8 cellular contexts compared by ENCODE assay signal in genomic region chr19:48720251-48720612, GRCh38. TPM values are rescaled to one million over a fixed set of nuclear protein-coding genes. Genes with fewer than 3 reads are reported as not detected.
DNase-seq lines count a peak whose midpoint lies in the region; ATAC-seq and TF ChIP-seq lines count a peak whose summit lies in the region.

No MANE protein-coding gene starts in this region.

- H4K8ac ChIP-seq in IMR-90 (ENCODE audit: low read depth in 2 of 2, low read length in 2 of 2), result peak overlapping the region; percentile 44 to 95

- peaks cover 0 to 12% of the 10 kb centered on the region in 2 experiments; a peak in 3 of 4 replicates for H3K79me1 ChIP-seq in IMR-90 (ENCODE audit: low read depth in 1 of 2, low read length in 2 of 2)

- H3K18ac ChIP-seq in IMR-90 (ENCODE audit: low read depth, low read length), result no peak overlapping the region

- H3K4me3 ChIP-seq in CD4-positive, CD25-positive, alpha-beta regulatory T cell (ENCODE audit: low read depth, low read length), result no peak overlapping the region
- H3K4me3 ChIP-seq in IMR-90 (ENCODE audit: insufficient read depth, low read depth, low read length) (no peak overlapping the region), choroid plexus epithelial cell (ENCODE audit: low read depth, low read length) (peak overlapping the region; percentile 77)

- WGBS in IMR-90 (ENCODE audit: extremely low coverage in 2 of 2, insufficient read length in 1 of 2), 2 experiments, result 25% methylated on average over 8 of the region's 12 CpGs; no CpG with 5 or more reads in 1 of the 2 experiments

- H2AK5ac ChIP-seq in IMR-90 (ENCODE audit: low read depth, low read length), result no peak overlapping the region

- intact Hi-C loops in IMR-90 (cut with micrococcal nuclease), result no loop called here

- no TSS peak for BruUV-seq in IMR-90 (replicated peaks; lab: Mats Ljungman, UMichigan)

- no peak overlapping the region for H3K23ac ChIP-seq in IMR-90 (ENCODE audit: low read depth, low read length)

- H2AK9ac ChIP-seq in IMR-90 (replicated peaks; ENCODE audit: low read depth, low read length, poor library complexity), result peak overlapping the region; percentile 21

- H3K27me3 Mint-ChIP-seq in CD4-positive, CD25-positive, alpha-beta regulatory T cell, result no peaks in the 10 kb centered on the region
- H3K27me3 Mint-ChIP-seq in neural crest cell (ENCODE audit: low read depth), result no peaks in the 10 kb centered on the region

- no peaks in the 10 kb centered on the region for H3K27me3 ChIP-seq in CD4-positive, CD25-positive, alpha-beta regulatory T cell (ENCODE audit: control insufficient read depth, insufficient read depth, low read length)
- H3K27me3 ChIP-seq in IMR-90 (ENCODE audit: control insufficient read depth, insufficient read depth, low read length), result no peaks in the 10 kb centered on the region

- no peak for TF ChIP-seq POLR2A in IMR-90 (IDR thresholded peaks at IDR 0.05; ENCODE audit: low read depth, low read length)

- H3K9me1 ChIP-seq in IMR-90 (ENCODE audit: insufficient read depth, low read length), result peaks cover 10% of the 10 kb centered on the region

- peak overlapping the region; percentile 98 to 100 (median 99) for H3K27ac Mint-ChIP-seq in CD4-positive, CD25-positive, alpha-beta regulatory T cell
- H3K27ac Mint-ChIP-seq in neural crest cell (ENCODE audit: unreplicated experiment), result no peak overlapping the region

- H3K9ac ChIP-seq in IMR-90 (ENCODE audit: low read depth, low read length), result no peak overlapping the region

- no peak for DNase-seq in CD4-positive, CD25-positive, alpha-beta regulatory T cell
- no peak for DNase-seq in IMR-90
- DNase-seq in choroid plexus epithelial cell (ENCODE audit: low read depth), result no peak
- DNase-seq in neural crest cell (ENCODE audit: low read depth, low spot score), result no peak
- DNase-seq in RPMI8226, result no peak
- DNase-seq in SIG-M5 treated with dmso at 0.1 percent for 504 hours (lab: John Stamatoyannopoulos, UW; ENCODE audit: unreplicated experiment), result no peak
- DNase-seq in amniotic stem cell (lab: John Stamatoyannopoulos, UW), result no peak
- DNase-seq in CD1c-positive myeloid dendritic cell (ENCODE audit: extremely low spot score), result no peak

- H2BK20ac ChIP-seq in IMR-90 (ENCODE audit: low read depth, low read length), result no peak overlapping the region

- no peaks in the 10 kb centered on the region for H3K36me3 ChIP-seq in CD4-positive, CD25-positive, alpha-beta regulatory T cell (ENCODE audit: control insufficient read depth, insufficient read depth, low read length)
- no peaks in the 10 kb centered on the region for H3K36me3 ChIP-seq in IMR-90 (ENCODE audit: control insufficient read depth, insufficient read depth, low read length)

- 0 out of 2 replicates have a peak overlapping the region, but pooled peaks have one; percentile 34 for H2BK120ac ChIP-seq in IMR-90 (ENCODE audit: low read depth, low read length)

- peak overlapping the region; percentile 90 to 98 (median 96) for H3K4me3 Mint-ChIP-seq in CD4-positive, CD25-positive, alpha-beta regulatory T cell
- peak overlapping the region; percentile 93 for H3K4me3 Mint-ChIP-seq in neural crest cell

- peak overlapping the region; percentile 35; the same call in 1 of the 2 replicates for H4K91ac ChIP-seq in IMR-90 (ENCODE audit: insufficient read depth, low read depth, low read length)

- CTCF ChIA-PET in IMR-90 (lab: Yijun Ruan, JAX), result interaction anchor here (0.6 kb wide), 1 partner anchor 12 kb away, joined by 3 read pairs; no protein-coding TSS in a partner anchor

- no peak overlapping the region for H3K56ac ChIP-seq in IMR-90 (ENCODE audit: extremely low read depth, insufficient read depth, low read length)

- in situ Hi-C loops in IMR-90 (cut with MboI; ENCODE audit: low sequenced_read_pairs), result no loop called here

- peaks cover 3% of the 10 kb centered on the region for H3K36me3 Mint-ChIP-seq in CD4-positive, CD25-positive, alpha-beta regulatory T cell
- H3K36me3 Mint-ChIP-seq in neural crest cell (ENCODE audit: low read depth), result peaks cover 2% of the 10 kb centered on the region

- H2BK5ac ChIP-seq in IMR-90 (ENCODE audit: low read depth, low read length, poor library complexity, severe bottlenecking), result peak overlapping the region; percentile 10

- peak overlapping the region; percentile 43; the same call in 1 of the 2 replicates for H3K14ac ChIP-seq in IMR-90 (replicated peaks; ENCODE audit: low read depth, low read length)

- peaks cover 4 to 32% (median 16%) of the 10 kb centered on the region in 4 donors for H3K4me1 Mint-ChIP-seq in CD4-positive, CD25-positive, alpha-beta regulatory T cell
- H3K4me1 Mint-ChIP-seq in neural crest cell, result peaks cover 42% of the 10 kb centered on the region

- peak overlapping the region; percentile 17 for H4K5ac ChIP-seq in IMR-90 (ENCODE audit: low read depth, low read length)

- H3K27ac ChIP-seq in CD4-positive, CD25-positive, alpha-beta regulatory T cell (ENCODE audit: insufficient read depth, low read length, poor library complexity, severe bottlenecking), result peak overlapping the region; percentile 92
- H3K27ac ChIP-seq in IMR-90 (ENCODE audit: insufficient read depth, low read length), result no peak overlapping the region

- peak overlapping the region; percentile 30 for H3K4me2 ChIP-seq in IMR-90 (ENCODE audit: low read depth, low read length)

- dilution Hi-C loops in IMR-90 (cut with HindIII; ENCODE audit: low sequenced_read_pairs, unreplicated experiment), result no loop called here

- TF ChIP-seq CTCF in IMR-90 (conservative IDR thresholded peaks at IDR 0.05; ENCODE audit: low read depth, low read length) (no peak), choroid plexus epithelial cell (conservative IDR thresholded peaks at IDR 0.05; ENCODE audit: low read depth, low read length) (no peak), neural crest cell (conservative IDR thresholded peaks at IDR 0.05) (no peak)

- H2AFZ ChIP-seq in IMR-90 (replicated peaks; ENCODE audit: low read length, poor library complexity), result peak overlapping the region; percentile 97

- no peaks in the 10 kb centered on the region for H3K9me3 ChIP-seq in CD4-positive, CD25-positive, alpha-beta regulatory T cell (ENCODE audit: control insufficient read depth in 2 of 2, low read length in 2 of 2)
- H3K9me3 ChIP-seq in IMR-90 (ENCODE audit: control insufficient read depth, insufficient read depth, low read length), result no peaks in the 10 kb centered on the region

- H3K4me1 ChIP-seq in CD4-positive, CD25-positive, alpha-beta regulatory T cell (ENCODE audit: control insufficient read depth, insufficient read depth, low read length, poor library complexity, severe bottlenecking), result peaks cover 15% of the 10 kb centered on the region
- peaks cover 8% of the 10 kb centered on the region for H3K4me1 ChIP-seq in IMR-90 (ENCODE audit: control insufficient read depth, insufficient read depth, low read length)

- no peaks in the 10 kb centered on the region for H4K20me1 ChIP-seq in IMR-90 (ENCODE audit: insufficient read depth, low read length)

- peaks cover 0 to 6% (median 3%) of the 10 kb centered on the region in 7 donors for H3K9me3 Mint-ChIP-seq in CD4-positive, CD25-positive, alpha-beta regulatory T cell
- H3K9me3 Mint-ChIP-seq in neural crest cell, result peaks cover 3% of the 10 kb centered on the region

- POLR2A ChIA-PET in IMR-90 (lab: Charles Lee; ENCODE audit: unreplicated experiment), result no interaction called here

- no peak for TF ChIP-seq RAD21 in IMR-90 (IDR thresholded peaks at IDR 0.05; ENCODE audit: low read length)

- H3K4ac ChIP-seq in IMR-90 (ENCODE audit: low read depth, low read length), result peak overlapping the region; percentile 60

- no peak overlapping the region; the same call in 2 of the 3 replicates for H2BK15ac ChIP-seq in IMR-90 (ENCODE audit: low read depth, low read length)

- peak in 1 of 2 donors; percentile 1 for ATAC-seq in CD4-positive, CD25-positive, alpha-beta regulatory T cell (ENCODE audit: low read depth in 2 of 2)
- no peak for ATAC-seq in IMR-90 (ENCODE audit: low read depth)

TF ChIP-seq in IMR-90, 13 proteins besides CTCF, POLR2A, EP300 and RAD21 (continues in another document):
- TF ChIP-seq SMC3 (IDR thresholded peaks at IDR 0.05; ENCODE audit: low read depth, low read length), result no peak

RNA-seq across cellular contexts. Expression of gene MAMSTR, which starts 0.7 kb away (rescaled TPM):
- 1.1 TPM for total RNA-seq in CD4-positive, CD25-positive, alpha-beta regulatory T cell
- polyA plus RNA-seq in CD4-positive, CD25-positive, alpha-beta regulatory T cell, result under 1 TPM; 0.17 to 0.40 (median 0.30) TPM
- total RNA-seq in IMR-90 (2012; rRNA removed) (0.18 and 0.28 TPM in 2 replicates), neural crest cell (2.4 and 2.6 TPM in 2 replicates)
- polyA plus RNA-seq in IMR-90 (2012; rRNA removed), result 1.9 and 2.7 TPM in 2 replicates
- polyA plus RNA-seq in IMR-90 (2012; cell fraction: cytosol; rRNA removed), result 2.2 and 3.7 TPM in 2 replicates
- 2.3 and 4.1 TPM in 2 replicates for polyA plus RNA-seq in IMR-90 (2012; cell fraction: nucleus; rRNA removed; ENCODE audit: low replicate concordance)

RNA-seq across cellular contexts. Expression of gene RASIP1, which starts 20.2 kb away (rescaled TPM):
- total RNA-seq in CD4-positive, CD25-positive, alpha-beta regulatory T cell, result 0.22 TPM
- under 1 TPM; 0.13 to 0.55 (median 0.18) TPM for polyA plus RNA-seq in CD4-positive, CD25-positive, alpha-beta regulatory T cell
- total RNA-seq in IMR-90 (2012; rRNA removed) (under 0.01 and 0.18 TPM in 2 replicates), neural crest cell (0.59 and 1.0 TPM in 2 replicates)
- 0.51 and 0.67 TPM in 2 replicates for polyA plus RNA-seq in IMR-90 (2012; rRNA removed)
- polyA plus RNA-seq in IMR-90 (2012; cell fraction: cytosol; rRNA removed), result 0.63 and 1.0 TPM in 2 replicates
- polyA plus RNA-seq in IMR-90 (2012; cell fraction: nucleus; rRNA removed; ENCODE audit: low replicate concordance), result 0.36 and 0.79 TPM in 2 replicates

RNA-seq across cellular contexts. Expression of gene FUT2, which starts 24.5 kb away (rescaled TPM):
- total RNA-seq in CD4-positive, CD25-positive, alpha-beta regulatory T cell, result not detected
- polyA plus RNA-seq in CD4-positive, CD25-positive, alpha-beta regulatory T cell, result under 1 TPM in 2 of 4 donors, not detected in 2; 0.10 to 0.67 TPM
- total RNA-seq in IMR-90 (2012; rRNA removed) (not detected in 2 replicates), neural crest cell (not detected in 2 replicates)
- not detected in 2 replicates for polyA plus RNA-seq in IMR-90 (2012; rRNA removed)
- polyA plus RNA-seq in IMR-90 (2012; cell fraction: cytosol; rRNA removed), result not detected in 2 replicates
- polyA plus RNA-seq in IMR-90 (2012; cell fraction: nucleus; rRNA removed; ENCODE audit: low replicate concordance), result not detected in 2 replicates

RNA-seq across cellular contexts. Expression of gene IZUMO1, which starts 26.5 kb away (rescaled TPM):
- total RNA-seq in CD4-positive, CD25-positive, alpha-beta regulatory T cell, result not detected
- polyA plus RNA-seq in CD4-positive, CD25-positive, alpha-beta regulatory T cell, result not detected
- total RNA-seq in IMR-90 (2012; rRNA removed) (not detected in 2 replicates), neural crest cell (0.23 TPM in 1 of 2 replicates, not detected in the other)
- polyA plus RNA-seq in IMR-90 (2012; rRNA removed), result not detected in 2 replicates
- not detected in 2 replicates for polyA plus RNA-seq in IMR-90 (2012; cell fraction: cytosol; rRNA removed)
- 0.05 and 0.07 TPM in 2 replicates for polyA plus RNA-seq in IMR-90 (2012; cell fraction: nucleus; rRNA removed; ENCODE audit: low replicate concordance)

RNA-seq across cellular contexts. Expression of gene FUT1, which starts 32.2 kb away (rescaled TPM):
- total RNA-seq in CD4-positive, CD25-positive, alpha-beta regulatory T cell, result not detected
- polyA plus RNA-seq in CD4-positive, CD25-positive, alpha-beta regulatory T cell, result under 1 TPM in 2 of 4 donors, not detected in 2; 0.06 to 0.14 TPM
- total RNA-seq in IMR-90 (2012; rRNA removed), result under 0.01 and 0.18 TPM in 2 replicates
- 0.03 and 0.09 TPM in 2 replicates for polyA plus RNA-seq in IMR-90 (2012; rRNA removed)
- polyA plus RNA-seq in IMR-90 (2012; cell fraction: cytosol; rRNA removed), result 0.01 and 0.12 TPM in 2 replicates
- polyA plus RNA-seq in IMR-90 (2012; cell fraction: nucleus; rRNA removed; ENCODE audit: low replicate concordance), result 0.02 and 0.04 TPM in 2 replicates
- 0.51 and 0.59 TPM in 2 replicates for total RNA-seq in neural crest cell
